In genomic region chr6:42420741-42421140, GRCh38 we compare ENCODE assay signal across 22 cellular contexts. TPM values are rescaled to one million over a fixed set of nuclear protein-coding genes. Genes with fewer than 3 reads are reported as not detected.
"Had no signal": no experiment of that assay in that cellular context is flagged by ENCODE, and none has a peak within 500 bp of the region (broad histone marks: within the 10 kb centered on the region; RNA-seq: fewer than 3 reads in every experiment).

No MANE protein-coding gene starts in this region.

- H3K36me3 ChIP-seq: MG63, SJSA1 had no signal

- DNase-seq: IMR-90, Karpas-422, KG1, MG63, NCI-H1092, NCI-H1105 treated with DMSO at 0.1 percent for 48 hours, NCI-H1417 treated with DMSO at 0.1 percent for 48 hours, NCI-H146, NCI-H1694 treated with DMSO at 0.1 percent for 48 hours, NCI-H1930, NCI-H2081, NCI-H2107, NCI-H2227 treated with DMSO at 0.1 percent for 48 hours, NCI-H524, NCI-H526 treated with DMSO at 0.1 percent for 48 hours, NCI-H774, Right ventricle myocardium superior, RPMI8226, SIG-M5 had no signal

- H3K4me3 ChIP-seq: MG63, SJSA1, SK-N-MC had no signal

- H3K9me3 ChIP-seq: MG63, SJSA1 had no signal

- H3K27me3 ChIP-seq: MG63, SJSA1 had no signal

- H3K27ac ChIP-seq: SJSA1, SK-N-MC had no signal

- ATAC-seq: HepG2 had no signal

RNA-seq across cellular contexts. Expression of gene TRERF1, which starts 31.0 kb away (rescaled TPM):
- polyA plus RNA-seq: HepG2 had no signal
